1 cellular context compared by ENCODE assay signal in the genomic region with DNA sequence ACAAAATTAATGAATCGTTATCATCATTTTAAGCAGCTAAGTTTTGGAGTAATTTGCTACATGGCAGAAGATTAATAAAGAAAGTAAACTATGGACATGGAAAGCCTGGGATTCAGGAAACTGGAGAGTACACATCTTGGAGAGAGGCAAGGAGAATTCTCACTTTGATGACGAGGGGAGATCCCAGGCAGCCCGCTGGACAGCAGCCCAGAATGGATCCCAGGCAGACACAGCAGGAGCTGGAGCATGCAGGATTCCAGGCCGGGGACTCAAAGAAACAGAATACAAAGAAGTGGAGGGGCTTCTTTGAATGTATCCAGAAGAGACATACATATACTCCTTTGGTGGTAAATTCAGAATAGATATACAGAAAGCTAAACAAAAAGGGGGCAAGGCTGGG.
TF ChIP-seq lines count a peak whose summit lies in the region.

No MANE protein-coding gene starts in this region.

TF ChIP-seq in HEK293, 187 proteins besides CTCF, POLR2A, EP300 and RAD21 (continued from another document):
- TF ChIP-seq ZNF292 (tag by site-specific recombination; IDR thresholded peaks at IDR 0.05; ENCODE audit: borderline replicate concordance, low read depth) = no peak
- TF ChIP-seq GLIS1 (tag by site-specific recombination; IDR thresholded peaks at IDR 0.05) = no peak
- no peak for TF ChIP-seq ZNF140 (tag by site-specific recombination; IDR thresholded peaks at IDR 0.05)
- TF ChIP-seq, protein P1, sequence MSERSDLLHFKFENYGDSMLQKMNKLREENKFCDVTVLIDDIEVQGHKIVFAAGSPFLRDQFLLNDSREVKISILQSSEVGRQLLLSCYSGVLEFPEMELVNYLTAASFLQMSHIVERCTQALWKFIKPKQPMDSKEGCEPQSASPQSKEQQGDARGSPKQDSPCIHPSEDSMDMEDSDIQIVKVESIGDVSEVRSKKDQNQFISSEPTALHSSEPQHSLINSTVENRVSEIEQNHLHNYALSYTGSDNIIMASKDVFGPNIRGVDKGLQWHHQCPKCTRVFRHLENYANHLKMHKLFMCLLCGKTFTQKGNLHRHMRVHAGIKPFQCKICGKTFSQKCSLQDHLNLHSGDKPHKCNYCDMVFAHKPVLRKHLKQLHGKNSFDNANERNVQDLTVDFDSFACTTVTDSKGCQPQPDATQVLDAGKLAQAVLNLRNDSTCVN (tag by site-specific recombination; optimal IDR thresholded peaks at IDR 0.05) = no peak
